ENCODE assay signal across 1 cellular context in the genomic region with DNA sequence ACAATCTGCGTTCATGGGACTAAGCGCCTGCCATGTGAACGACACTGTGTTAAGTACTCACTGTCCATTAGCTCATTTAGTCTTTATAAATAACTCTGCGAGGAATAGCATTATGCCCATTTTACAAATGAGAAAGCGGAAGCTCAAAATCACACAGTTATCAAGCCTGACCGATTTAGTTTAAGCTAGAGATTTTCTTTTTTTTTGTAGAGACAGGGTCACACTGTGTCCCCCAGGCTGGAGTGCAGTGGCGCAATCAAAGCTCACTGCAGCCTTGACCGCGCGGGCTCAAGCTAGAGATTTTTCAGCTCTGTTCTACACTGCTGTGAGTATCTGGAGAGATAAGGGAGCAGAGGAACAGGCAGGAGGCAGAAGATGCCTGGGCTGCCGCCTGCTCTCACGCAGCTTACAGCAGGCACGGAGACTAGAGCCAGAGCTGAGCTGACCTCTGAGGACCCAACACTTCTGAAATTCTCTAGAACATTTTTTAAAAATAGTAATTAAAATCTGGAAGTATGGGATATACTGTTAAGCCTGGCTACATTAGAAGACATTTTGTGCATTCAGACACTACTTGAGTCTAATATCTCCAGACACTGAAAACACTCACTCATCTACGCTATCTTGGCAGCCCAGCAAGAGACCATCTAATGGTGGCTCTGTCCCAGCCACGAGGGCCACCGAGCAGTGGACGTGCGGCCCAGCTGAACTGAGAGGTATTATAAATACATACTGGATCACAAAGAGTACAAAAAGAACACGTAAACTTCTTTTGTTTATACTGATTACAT.
A peak's percentile ranks its signal among the peaks of the same experiment; 100 is the strongest.
TF ChIP-seq lines count a peak whose summit lies in the region.

No MANE protein-coding gene starts in this region.

TF ChIP-seq in HepG2, 621 proteins besides CTCF, POLR2A, EP300 and RAD21 (continued from another document and continues in another):
- TF ChIP-seq, protein P1, sequence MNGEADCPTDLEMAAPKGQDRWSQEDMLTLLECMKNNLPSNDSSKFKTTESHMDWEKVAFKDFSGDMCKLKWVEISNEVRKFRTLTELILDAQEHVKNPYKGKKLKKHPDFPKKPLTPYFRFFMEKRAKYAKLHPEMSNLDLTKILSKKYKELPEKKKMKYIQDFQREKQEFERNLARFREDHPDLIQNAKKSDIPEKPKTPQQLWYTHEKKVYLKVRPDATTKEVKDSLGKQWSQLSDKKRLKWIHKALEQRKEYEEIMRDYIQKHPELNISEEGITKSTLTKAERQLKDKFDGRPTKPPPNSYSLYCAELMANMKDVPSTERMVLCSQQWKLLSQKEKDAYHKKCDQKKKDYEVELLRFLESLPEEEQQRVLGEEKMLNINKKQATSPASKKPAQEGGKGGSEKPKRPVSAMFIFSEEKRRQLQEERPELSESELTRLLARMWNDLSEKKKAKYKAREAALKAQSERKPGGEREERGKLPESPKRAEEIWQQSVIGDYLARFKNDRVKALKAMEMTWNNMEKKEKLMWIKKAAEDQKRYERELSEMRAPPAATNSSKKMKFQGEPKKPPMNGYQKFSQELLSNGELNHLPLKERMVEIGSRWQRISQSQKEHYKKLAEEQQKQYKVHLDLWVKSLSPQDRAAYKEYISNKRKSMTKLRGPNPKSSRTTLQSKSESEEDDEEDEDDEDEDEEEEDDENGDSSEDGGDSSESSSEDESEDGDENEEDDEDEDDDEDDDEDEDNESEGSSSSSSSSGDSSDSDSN (CRISPR knock-in tag; IDR thresholded peaks at IDR 0.05): peak; percentile 44
- TF ChIP-seq, protein P2, sequence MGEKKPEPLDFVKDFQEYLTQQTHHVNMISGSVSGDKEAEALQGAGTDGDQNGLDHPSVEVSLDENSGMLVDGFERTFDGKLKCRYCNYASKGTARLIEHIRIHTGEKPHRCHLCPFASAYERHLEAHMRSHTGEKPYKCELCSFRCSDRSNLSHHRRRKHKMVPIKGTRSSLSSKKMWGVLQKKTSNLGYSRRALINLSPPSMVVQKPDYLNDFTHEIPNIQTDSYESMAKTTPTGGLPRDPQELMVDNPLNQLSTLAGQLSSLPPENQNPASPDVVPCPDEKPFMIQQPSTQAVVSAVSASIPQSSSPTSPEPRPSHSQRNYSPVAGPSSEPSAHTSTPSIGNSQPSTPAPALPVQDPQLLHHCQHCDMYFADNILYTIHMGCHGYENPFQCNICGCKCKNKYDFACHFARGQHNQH (CRISPR knock-in tag; IDR thresholded peaks at IDR 0.05): peak; percentile 32; the same call in 1 of the 2 replicates
- TF ChIP-seq, protein P3, sequence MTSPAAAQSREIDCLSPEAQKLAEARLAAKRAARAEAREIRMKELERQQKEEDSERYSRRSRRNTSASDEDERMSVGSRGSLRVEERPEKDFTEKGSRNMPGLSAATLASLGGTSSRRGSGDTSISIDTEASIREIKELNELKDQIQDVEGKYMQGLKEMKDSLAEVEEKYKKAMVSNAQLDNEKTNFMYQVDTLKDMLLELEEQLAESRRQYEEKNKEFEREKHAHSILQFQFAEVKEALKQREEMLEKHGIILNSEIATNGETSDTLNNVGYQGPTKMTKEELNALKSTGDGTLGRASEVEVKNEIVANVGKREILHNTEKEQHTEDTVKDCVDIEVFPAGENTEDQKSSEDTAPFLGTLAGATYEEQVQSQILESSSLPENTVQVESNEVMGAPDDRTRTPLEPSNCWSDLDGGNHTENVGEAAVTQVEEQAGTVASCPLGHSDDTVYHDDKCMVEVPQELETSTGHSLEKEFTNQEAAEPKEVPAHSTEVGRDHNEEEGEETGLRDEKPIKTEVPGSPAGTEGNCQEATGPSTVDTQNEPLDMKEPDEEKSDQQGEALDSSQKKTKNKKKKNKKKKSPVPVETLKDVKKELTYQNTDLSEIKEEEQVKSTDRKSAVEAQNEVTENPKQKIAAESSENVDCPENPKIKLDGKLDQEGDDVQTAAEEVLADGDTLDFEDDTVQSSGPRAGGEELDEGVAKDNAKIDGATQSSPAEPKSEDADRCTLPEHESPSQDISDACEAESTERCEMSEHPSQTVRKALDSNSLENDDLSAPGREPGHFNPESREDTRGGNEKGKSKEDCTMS (CRISPR knock-in tag; conservative IDR thresholded peaks at IDR 0.05): no peak
- TF ChIP-seq, protein P4, sequence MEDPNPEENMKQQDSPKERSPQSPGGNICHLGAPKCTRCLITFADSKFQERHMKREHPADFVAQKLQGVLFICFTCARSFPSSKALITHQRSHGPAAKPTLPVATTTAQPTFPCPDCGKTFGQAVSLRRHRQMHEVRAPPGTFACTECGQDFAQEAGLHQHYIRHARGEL (CRISPR knock-in tag; IDR thresholded peaks at IDR 0.05): no peak
- TF ChIP-seq FOXA3 (CRISPR knock-in tag; IDR thresholded peaks at IDR 0.05) (peak; percentile 46; the same call in 1 of the 2 replicates), CHD2 (IDR thresholded peaks at IDR 0.05; ENCODE audit: low read depth, low read length) (no peak), CEBPG (CRISPR knock-in tag; IDR thresholded peaks at IDR 0.05) (peak; percentile 91), MED13 (CRISPR knock-in tag; IDR thresholded peaks at IDR 0.05) (no peak), ZFP82 (CRISPR knock-in tag; IDR thresholded peaks at IDR 0.05; ENCODE audit: borderline replicate concordance) (0 out of 2 replicates have a peak, but pooled peaks have one; percentile 55), RCOR2 (CRISPR knock-in tag; IDR thresholded peaks at IDR 0.05) (0 out of 2 replicates have a peak, but pooled peaks have one; percentile 65), ZNF737 (CRISPR knock-in tag; IDR thresholded peaks at IDR 0.05; ENCODE audit: borderline replicate concordance) (no peak), RARA (CRISPR knock-in tag; IDR thresholded peaks at IDR 0.05) (peak; percentile 73), ZNF143 (CRISPR knock-in tag; IDR thresholded peaks at IDR 0.05) (no peak), AHR (CRISPR knock-in tag; IDR thresholded peaks at IDR 0.05) (no peak), DMAP1 (CRISPR knock-in tag; IDR thresholded peaks at IDR 0.05) (no peak), HMG20A (CRISPR knock-in tag; IDR thresholded peaks at IDR 0.05; ENCODE audit: borderline replicate concordance) (peak; percentile 27; the same call in 1 of the 2 replicates), KLF16 (CRISPR knock-in tag; IDR thresholded peaks at IDR 0.05) (no peak), JUNB (CRISPR knock-in tag; IDR thresholded peaks at IDR 0.05; ENCODE audit: borderline replicate concordance) (no peak), TCF7 (IDR thresholded peaks at IDR 0.05; ENCODE audit: low read depth) (peak; percentile 29; the same call in 1 of the 2 replicates), MXI1 (IDR thresholded peaks at IDR 0.05; ENCODE audit: borderline replicate concordance, low read depth, low read length) (no peak), TCF7L2 (IDR thresholded peaks at IDR 0.05; ENCODE audit: low read depth, low read length) (no peak)
- TF ChIP-seq, protein P5, sequence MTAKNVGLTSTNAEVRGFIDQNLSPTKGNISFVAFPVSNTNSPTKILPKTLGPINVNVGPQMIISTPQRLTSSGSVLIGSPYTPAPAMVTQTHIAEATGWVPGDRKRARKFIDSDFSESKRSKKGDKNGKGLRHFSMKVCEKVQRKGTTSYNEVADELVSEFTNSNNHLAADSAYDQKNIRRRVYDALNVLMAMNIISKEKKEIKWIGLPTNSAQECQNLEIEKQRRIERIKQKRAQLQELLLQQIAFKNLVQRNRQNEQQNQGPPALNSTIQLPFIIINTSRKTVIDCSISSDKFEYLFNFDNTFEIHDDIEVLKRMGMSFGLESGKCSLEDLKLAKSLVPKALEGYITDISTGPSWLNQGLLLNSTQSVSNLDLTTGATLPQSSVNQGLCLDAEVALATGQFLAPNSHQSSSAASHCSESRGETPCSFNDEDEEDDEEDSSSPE (CRISPR knock-in tag; IDR thresholded peaks at IDR 0.05): 0 out of 2 replicates have a peak, but pooled peaks have one; percentile 42
- TF ChIP-seq, protein P6, sequence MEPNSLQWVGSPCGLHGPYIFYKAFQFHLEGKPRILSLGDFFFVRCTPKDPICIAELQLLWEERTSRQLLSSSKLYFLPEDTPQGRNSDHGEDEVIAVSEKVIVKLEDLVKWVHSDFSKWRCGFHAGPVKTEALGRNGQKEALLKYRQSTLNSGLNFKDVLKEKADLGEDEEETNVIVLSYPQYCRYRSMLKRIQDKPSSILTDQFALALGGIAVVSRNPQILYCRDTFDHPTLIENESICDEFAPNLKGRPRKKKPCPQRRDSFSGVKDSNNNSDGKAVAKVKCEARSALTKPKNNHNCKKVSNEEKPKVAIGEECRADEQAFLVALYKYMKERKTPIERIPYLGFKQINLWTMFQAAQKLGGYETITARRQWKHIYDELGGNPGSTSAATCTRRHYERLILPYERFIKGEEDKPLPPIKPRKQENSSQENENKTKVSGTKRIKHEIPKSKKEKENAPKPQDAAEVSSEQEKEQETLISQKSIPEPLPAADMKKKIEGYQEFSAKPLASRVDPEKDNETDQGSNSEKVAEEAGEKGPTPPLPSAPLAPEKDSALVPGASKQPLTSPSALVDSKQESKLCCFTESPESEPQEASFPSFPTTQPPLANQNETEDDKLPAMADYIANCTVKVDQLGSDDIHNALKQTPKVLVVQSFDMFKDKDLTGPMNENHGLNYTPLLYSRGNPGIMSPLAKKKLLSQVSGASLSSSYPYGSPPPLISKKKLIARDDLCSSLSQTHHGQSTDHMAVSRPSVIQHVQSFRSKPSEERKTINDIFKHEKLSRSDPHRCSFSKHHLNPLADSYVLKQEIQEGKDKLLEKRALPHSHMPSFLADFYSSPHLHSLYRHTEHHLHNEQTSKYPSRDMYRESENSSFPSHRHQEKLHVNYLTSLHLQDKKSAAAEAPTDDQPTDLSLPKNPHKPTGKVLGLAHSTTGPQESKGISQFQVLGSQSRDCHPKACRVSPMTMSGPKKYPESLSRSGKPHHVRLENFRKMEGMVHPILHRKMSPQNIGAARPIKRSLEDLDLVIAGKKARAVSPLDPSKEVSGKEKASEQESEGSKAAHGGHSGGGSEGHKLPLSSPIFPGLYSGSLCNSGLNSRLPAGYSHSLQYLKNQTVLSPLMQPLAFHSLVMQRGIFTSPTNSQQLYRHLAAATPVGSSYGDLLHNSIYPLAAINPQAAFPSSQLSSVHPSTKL (CRISPR knock-in tag; IDR thresholded peaks at IDR 0.05): peak; percentile 80
- TF ChIP-seq, protein P7, sequence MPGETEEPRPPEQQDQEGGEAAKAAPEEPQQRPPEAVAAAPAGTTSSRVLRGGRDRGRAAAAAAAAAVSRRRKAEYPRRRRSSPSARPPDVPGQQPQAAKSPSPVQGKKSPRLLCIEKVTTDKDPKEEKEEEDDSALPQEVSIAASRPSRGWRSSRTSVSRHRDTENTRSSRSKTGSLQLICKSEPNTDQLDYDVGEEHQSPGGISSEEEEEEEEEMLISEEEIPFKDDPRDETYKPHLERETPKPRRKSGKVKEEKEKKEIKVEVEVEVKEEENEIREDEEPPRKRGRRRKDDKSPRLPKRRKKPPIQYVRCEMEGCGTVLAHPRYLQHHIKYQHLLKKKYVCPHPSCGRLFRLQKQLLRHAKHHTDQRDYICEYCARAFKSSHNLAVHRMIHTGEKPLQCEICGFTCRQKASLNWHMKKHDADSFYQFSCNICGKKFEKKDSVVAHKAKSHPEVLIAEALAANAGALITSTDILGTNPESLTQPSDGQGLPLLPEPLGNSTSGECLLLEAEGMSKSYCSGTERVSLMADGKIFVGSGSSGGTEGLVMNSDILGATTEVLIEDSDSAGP (CRISPR knock-in tag; IDR thresholded peaks at IDR 0.05; ENCODE audit: borderline replicate concordance): 0 out of 2 replicates have a peak, but pooled peaks have one; percentile 32
- TF ChIP-seq, protein P8, sequence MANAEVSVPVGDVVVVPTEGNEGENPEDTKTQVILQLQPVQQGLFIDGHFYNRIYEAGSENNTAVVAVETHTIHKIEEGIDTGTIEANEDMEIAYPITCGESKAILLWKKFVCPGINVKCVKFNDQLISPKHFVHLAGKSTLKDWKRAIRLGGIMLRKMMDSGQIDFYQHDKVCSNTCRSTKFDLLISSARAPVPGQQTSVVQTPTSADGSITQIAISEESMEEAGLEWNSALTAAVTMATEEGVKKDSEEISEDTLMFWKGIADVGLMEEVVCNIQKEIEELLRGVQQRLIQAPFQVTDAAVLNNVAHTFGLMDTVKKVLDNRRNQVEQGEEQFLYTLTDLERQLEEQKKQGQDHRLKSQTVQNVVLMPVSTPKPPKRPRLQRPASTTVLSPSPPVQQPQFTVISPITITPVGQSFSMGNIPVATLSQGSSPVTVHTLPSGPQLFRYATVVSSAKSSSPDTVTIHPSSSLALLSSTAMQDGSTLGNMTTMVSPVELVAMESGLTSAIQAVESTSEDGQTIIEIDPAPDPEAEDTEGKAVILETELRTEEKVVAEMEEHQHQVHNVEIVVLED (CRISPR knock-in tag; IDR thresholded peaks at IDR 0.05; ENCODE audit: borderline replicate concordance): no peak
- TF ChIP-seq, protein P9, sequence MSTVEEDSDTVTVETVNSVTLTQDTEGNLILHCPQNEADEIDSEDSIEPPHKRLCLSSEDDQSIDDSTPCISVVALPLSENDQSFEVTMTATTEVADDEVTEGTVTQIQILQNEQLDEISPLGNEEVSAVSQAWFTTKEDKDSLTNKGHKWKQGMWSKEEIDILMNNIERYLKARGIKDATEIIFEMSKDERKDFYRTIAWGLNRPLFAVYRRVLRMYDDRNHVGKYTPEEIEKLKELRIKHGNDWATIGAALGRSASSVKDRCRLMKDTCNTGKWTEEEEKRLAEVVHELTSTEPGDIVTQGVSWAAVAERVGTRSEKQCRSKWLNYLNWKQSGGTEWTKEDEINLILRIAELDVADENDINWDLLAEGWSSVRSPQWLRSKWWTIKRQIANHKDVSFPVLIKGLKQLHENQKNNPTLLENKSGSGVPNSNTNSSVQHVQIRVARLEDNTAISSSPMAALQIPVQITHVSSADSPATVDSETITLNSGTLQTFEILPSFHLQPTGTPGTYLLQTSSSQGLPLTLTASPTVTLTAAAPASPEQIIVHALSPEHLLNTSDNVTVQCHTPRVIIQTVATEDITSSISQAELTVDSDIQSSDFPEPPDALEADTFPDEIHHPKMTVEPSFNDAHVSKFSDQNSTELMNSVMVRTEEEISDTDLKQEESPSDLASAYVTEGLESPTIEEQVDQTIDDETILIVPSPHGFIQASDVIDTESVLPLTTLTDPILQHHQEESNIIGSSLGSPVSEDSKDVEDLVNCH (CRISPR knock-in tag; IDR thresholded peaks at IDR 0.05): no peak
